In genomic region chr1:54970901-54971300, GRCh38 we compare ENCODE assay signal across 20 cellular contexts. TPM values are rescaled to one million over a fixed set of nuclear protein-coding genes. Genes with fewer than 3 reads are reported as not detected.
DNase-seq lines count a peak whose midpoint lies in the region; ATAC-seq and TF ChIP-seq lines count a peak whose summit lies in the region.
"Had no signal": no experiment of that assay in that cellular context is flagged by ENCODE, and none has a peak within 500 bp of the region (broad histone marks: within the 10 kb centered on the region; RNA-seq: fewer than 3 reads in every experiment).

No MANE protein-coding gene starts in this region.

- no peak overlapping the region for H3K27ac ChIP-seq in coronary artery
- H3K27ac ChIP-seq: colonic mucosa, prostate gland, transverse colon had no signal

- TF ChIP-seq CTCF in coronary artery (IDR thresholded peaks at IDR 0.05), result no peak

- ATAC-seq in GM21619 (IDR thresholded peaks at IDR 0.05; ENCODE audit: unreplicated experiment), result peak; percentile 4
- ATAC-seq in left lobe of liver, result no peak
- no peak for ATAC-seq in HG03095 (IDR thresholded peaks at IDR 0.05; ENCODE audit: unreplicated experiment)
- ATAC-seq: left cardiac atrium had no signal

- DNase-seq in HT-29 (ENCODE audit: low spot score), result peak; percentile 30
- DNase-seq in coronary artery (ENCODE audit: low spot score), result peak; percentile 3
- DNase-seq in left lobe of liver (ENCODE audit: low spot score), result peak; percentile 5
- no peak for DNase-seq in NCI-H526 treated with DMSO at 0.1 percent for 48 hours (lab: John Stamatoyannopoulos, UW)
- no peak for DNase-seq in activated CD4-positive, CD25-positive, alpha-beta regulatory T cell (lab: John Stamatoyannopoulos, UW)
- no peak for DNase-seq in NCI-H446 (lab: John Stamatoyannopoulos, UW)
- DNase-seq: activated CD8-positive, alpha-beta T cell treated with anti-CD3 and anti-CD28 coated beads for 36 hours; C1 segment of cervical spinal cord; colonic mucosa; left cardiac atrium; NCI-H1694 treated with DMSO at 0.1 percent for 48 hours; SHP77; T1000; transverse colon had no signal

- no peak overlapping the region for H3K4me3 ChIP-seq in coronary artery
- H3K4me3 ChIP-seq: colonic mucosa, prostate gland, transverse colon had no signal

RNA-seq across cellular contexts. Expression of gene TMEM61, which starts 9.5 kb away (rescaled TPM):
- 3.0 and 4.8 TPM in 2 replicates for total RNA-seq in HT-29 (2014; rRNA removed; shearing (Covaris generic))
- not detected for total RNA-seq in left lobe of liver
- total RNA-seq: activated CD8-positive, alpha-beta T cell treated with anti-CD3 and anti-CD28 coated beads for 36 hours; Daoy; fibroblast of lung; myocyte had no signal

RNA-seq across cellular contexts. Expression of gene BSND, which starts 27.8 kb away (rescaled TPM):
- total RNA-seq in HT-29 (2014; rRNA removed; shearing (Covaris generic)), result 0.10 TPM in 1 of 2 replicates, not detected in the other
- total RNA-seq in left lobe of liver, result not detected
- total RNA-seq: activated CD8-positive, alpha-beta T cell treated with anti-CD3 and anti-CD28 coated beads for 36 hours; colonic mucosa; Daoy; fibroblast of lung; left cardiac atrium; myocyte; transverse colon had no signal

Comparison
In these comparisons a context has a peak if more than half of its experiments do, and no peak if none do; other contexts are left out.
1. DNase-seq: peak in HT-29 (single experiment), coronary artery (single experiment) and left lobe of liver (single experiment); none in NCI-H526 treated with DMSO at 0.1 percent for 48 hours (single experiment), activated CD4-positive, CD25-positive, alpha-beta regulatory T cell (0 of 4) and NCI-H446 (0 of 2).